ENCODE assay signal across 21 cellular contexts in genomic region chr1:27113861-27114260, GRCh38. TPM values are rescaled to one million over a fixed set of nuclear protein-coding genes. Genes with fewer than 3 reads are reported as not detected.
DNase-seq lines count a peak whose midpoint lies in the region; ATAC-seq, FAIRE-seq and TF ChIP-seq lines count a peak whose summit lies in the region.
"Had no signal": no experiment of that assay in that cellular context is flagged by ENCODE, and none has a peak within 500 bp of the region (broad histone marks: within the 10 kb centered on the region; RNA-seq: fewer than 3 reads in every experiment).

No MANE protein-coding gene starts in this region.

- no peak for TF ChIP-seq CTCF in CD14-positive monocyte (IDR thresholded peaks at IDR 0.05)
- no peak for TF ChIP-seq CTCF in H9 (conservative IDR thresholded peaks at IDR 0.05)
- TF ChIP-seq CTCF in astrocyte (IDR thresholded peaks at IDR 0.05; ENCODE audit: insufficient read depth, low read depth, low read length), result no peak

- H3K14ac ChIP-seq in H9 (ENCODE audit: insufficient read depth, low read length), result no peak overlapping the region

- H3K27me3 Mint-ChIP-seq in CD14-positive monocyte (ENCODE audit: low read depth in 3 of 3), result no peaks in the 10 kb centered on the region
- no peaks in the 10 kb centered on the region; the same call in 1 of the 2 replicates for H3K27me3 Mint-ChIP-seq in H9 (ENCODE audit: low read depth)
- H3K27me3 Mint-ChIP-seq in astrocyte (ENCODE audit: low read depth, unreplicated experiment), result no peaks in the 10 kb centered on the region
- H3K27me3 Mint-ChIP-seq in naive thymus-derived CD4-positive, alpha-beta T cell, result no peaks in the 10 kb centered on the region

- no peak overlapping the region for H4K5ac ChIP-seq in H9 (ENCODE audit: insufficient read length, low read depth, low read length)

- H3K9ac ChIP-seq in H9 (ENCODE audit: extremely low read depth, insufficient read length, low read length) (no peak overlapping the region), astrocyte (ENCODE audit: low read length) (no peak overlapping the region)
- H3K9ac ChIP-seq: parathyroid adenoma had no signal

- H3K18ac ChIP-seq in H9 (ENCODE audit: insufficient read length, low read depth, low read length), result no peak overlapping the region

- peaks cover 3% of the 10 kb centered on the region for H3K36me3 ChIP-seq in astrocyte (ENCODE audit: insufficient read depth, low read length)
- H3K36me3 ChIP-seq in naive thymus-derived CD4-positive, alpha-beta T cell (ENCODE audit: control insufficient read depth in 2 of 3, insufficient read depth in 3 of 3, low read length in 3 of 3), result no peaks in the 10 kb centered on the region
- H3K36me3 ChIP-seq: MG63 had no signal

- H3K4ac ChIP-seq in H9 (ENCODE audit: low read depth, low read length), result no peak overlapping the region

- H3K56ac ChIP-seq in H9 (ENCODE audit: insufficient read length, low read depth, low read length), result no peak overlapping the region

- no peak overlapping the region for H4K8ac ChIP-seq in H9 (replicated peaks; ENCODE audit: insufficient read length, low read depth, low read length)

- no peak overlapping the region for H3T11ph ChIP-seq in H9 (ENCODE audit: low read length)

- H2BK120ac ChIP-seq in H9 (ENCODE audit: low read depth, low read length, poor library complexity, severe bottlenecking), result no peak overlapping the region

- H3K79me1 ChIP-seq in H9 (ENCODE audit: insufficient read depth, low read depth, low read length, poor library complexity, severe bottlenecking), result no peaks in the 10 kb centered on the region

- H3K27ac ChIP-seq in H9 (ENCODE audit: insufficient read length, low read depth, low read length), result no peak overlapping the region
- H3K27ac ChIP-seq in astrocyte (ENCODE audit: low read depth, low read length), result no peak overlapping the region
- peak overlapping the region; percentile 33 for H3K27ac ChIP-seq in naive thymus-derived CD4-positive, alpha-beta T cell (ENCODE audit: low read depth, low read length)
- H3K27ac ChIP-seq: parathyroid adenoma, testis had no signal

- no CpG with 5 or more reads among the region's 22 CpGs for WGBS in H9 (ENCODE audit: extremely low coverage, insufficient read length, low lambda C conversion rate)

- no peak overlapping the region for H2BK15ac ChIP-seq in H9 (ENCODE audit: low read depth, low read length)

- intact Hi-C loops in CD14-positive monocyte (cut with micrococcal nuclease), result loop anchor here in 1 of 2 donors (2.0 kb wide), 1 partner anchor 21 kb away; no protein-coding TSS in a partner anchor
- intact Hi-C loops in naive thymus-derived CD4-positive, alpha-beta T cell (cut with micrococcal nuclease), result loop anchor here in 1 of 2 donors (2.0 kb wide), 1 partner anchor 23 kb away; no protein-coding TSS in a partner anchor

- H3K23me2 ChIP-seq in H9 (ENCODE audit: insufficient read length, low read depth, low read length, poor library complexity, severe bottlenecking), result no peaks in the 10 kb centered on the region

- no peak overlapping the region for H2BK20ac ChIP-seq in H9 (ENCODE audit: low read depth, low read length, poor library complexity, severe bottlenecking)

- H3K79me2 ChIP-seq in H9 (ENCODE audit: insufficient read depth, low read length) (no peaks in the 10 kb centered on the region), astrocyte (ENCODE audit: insufficient read depth, low read length) (peaks cover 43% of the 10 kb centered on the region)
- H3K79me2 ChIP-seq: parathyroid adenoma had no signal

- CTCF ChIA-PET in naive thymus-derived CD4-positive, alpha-beta T cell (lab: Charles Lee), result interaction anchor here (0.8 to 3.6 kb wide), 4 partner anchors 11 to 171 kb away, joined by 3 to 24 read pairs (median 14); no protein-coding TSS in a partner anchor

- H4K20me1 ChIP-seq in H9 (ENCODE audit: control insufficient read depth, insufficient read depth, insufficient read length) (no peaks in the 10 kb centered on the region), astrocyte (ENCODE audit: insufficient read depth, low read length) (peaks cover 23% of the 10 kb centered on the region)

- H3K23ac ChIP-seq in H9 (ENCODE audit: insufficient read length, low read depth, low read length), result no peak overlapping the region

- H3K27ac Mint-ChIP-seq in CD14-positive monocyte (peak overlapping the region; percentile 95 to 100 (median 98)), H9 (peak overlapping the region in 2 of 3 experiments; percentile 70 to 84; a peak in 3 of 7 replicates), astrocyte (ENCODE audit: unreplicated experiment) (no peak overlapping the region)
- H3K27ac Mint-ChIP-seq in naive thymus-derived CD4-positive, alpha-beta T cell, result peak overlapping the region; percentile 73 to 97 (median 94)

- H3K36me3 Mint-ChIP-seq in CD14-positive monocyte (peaks cover 28 to 43% of the 10 kb centered on the region in 2 donors), H9 (ENCODE audit: insufficient read depth in 1 of 3, low read depth in 3 of 3) (peaks cover 2 to 11% (median 5%) of the 10 kb centered on the region in 3 experiments), astrocyte (ENCODE audit: low read depth, unreplicated experiment) (peaks cover 24% of the 10 kb centered on the region)
- H3K36me3 Mint-ChIP-seq in naive thymus-derived CD4-positive, alpha-beta T cell, result peaks cover 0 to 12% (median 0%) of the 10 kb centered on the region in 5 donors

- DNase-seq in CD14-positive monocyte (ENCODE audit: low spot score) (no peak), H9 (no peak), astrocyte (ENCODE audit: low read depth) (no peak), HCEC 1CT (no peak), AG20443 (ENCODE audit: low spot score) (no peak)
- peak in 2 of 9 donors; percentile 13 to 20 for DNase-seq in naive thymus-derived CD4-positive, alpha-beta T cell
- DNase-seq: GF-D8; left lung; MG63; NCI-H1694; NCI-H2227 treated with DMSO at 0.1 percent for 48 hours; NK-92 treated with Interleukin-12 subunit alpha and Interleukin-12 subunit beta, amount 100 ng/mL, for 24 hours; stimulated activated CD4-positive, alpha-beta T cell treated with anti-CD3 and anti-CD28 coated beads, Interleukin-4, amount 100 ng/mL, for 1 hour; testis had no signal

- no peak overlapping the region for H3K4me3 ChIP-seq in astrocyte (ENCODE audit: insufficient read depth, low read depth, low read length)
- H3K4me3 ChIP-seq in naive thymus-derived CD4-positive, alpha-beta T cell (ENCODE audit: low read length), result no peak overlapping the region
- H3K4me3 ChIP-seq: left lung, MG63, testis had no signal

- H4K91ac ChIP-seq in H9 (ENCODE audit: insufficient read length, low read depth, low read length), result no peak overlapping the region

- FAIRE-seq in astrocyte (lab: Jason Lieb, UNC), result no peak
- FAIRE-seq: colon, GM12891, HepG2 had no signal

- no peak overlapping the region for H2BK12ac ChIP-seq in H9 (ENCODE audit: insufficient read length, low read depth, low read length)

- no peak overlapping the region for H2BK5ac ChIP-seq in H9 (ENCODE audit: insufficient read length, low read length)

- peaks cover 87% of the 10 kb centered on the region for H3K4me1 Mint-ChIP-seq in CD14-positive monocyte
- H3K4me1 Mint-ChIP-seq in H9, result peaks cover 2 to 9% of the 10 kb centered on the region in 2 experiments; a peak in 3 of 4 replicates
- H3K4me1 Mint-ChIP-seq in astrocyte (ENCODE audit: low read depth, unreplicated experiment), result peaks cover 52% of the 10 kb centered on the region
- peaks cover 39 to 78% (median 65%) of the 10 kb centered on the region in 7 donors for H3K4me1 Mint-ChIP-seq in naive thymus-derived CD4-positive, alpha-beta T cell

- H3K9me3 Mint-ChIP-seq in CD14-positive monocyte (peaks cover 0 to 2% (median 0%) of the 10 kb centered on the region in 7 donors), H9 (no peaks in the 10 kb centered on the region), astrocyte (ENCODE audit: unreplicated experiment) (no peaks in the 10 kb centered on the region)
- no peaks in the 10 kb centered on the region for H3K9me3 Mint-ChIP-seq in naive thymus-derived CD4-positive, alpha-beta T cell

- no peak overlapping the region for H2AK5ac ChIP-seq in H9 (ENCODE audit: insufficient read length, low read length)

- H3K4me2 ChIP-seq in H9 (ENCODE audit: insufficient read depth, insufficient read length, low read length) (no peak overlapping the region), astrocyte (ENCODE audit: low read length) (no peak overlapping the region)

- no peaks in the 10 kb centered on the region for H3K27me3 ChIP-seq in H9 (ENCODE audit: insufficient read depth, low read length)
- H3K27me3 ChIP-seq in astrocyte (ENCODE audit: insufficient read depth, low read length), result no peaks in the 10 kb centered on the region
- no peaks in the 10 kb centered on the region for H3K27me3 ChIP-seq in naive thymus-derived CD4-positive, alpha-beta T cell (ENCODE audit: control insufficient read depth in 2 of 2, insufficient read depth in 2 of 2, low read length in 2 of 2)
- H3K27me3 ChIP-seq: left lung, MG63, testis had no signal

- no peak overlapping the region for H2AFZ ChIP-seq in H9 (ENCODE audit: low read length)
- no peak overlapping the region for H2AFZ ChIP-seq in astrocyte (ENCODE audit: low read depth, low read length)
- H2AFZ ChIP-seq: parathyroid adenoma had no signal

- POLR2A ChIA-PET in naive thymus-derived CD4-positive, alpha-beta T cell (lab: Charles Lee), result interaction anchor here (0.6 to 2.9 kb wide), 11 partner anchors 12 to 1661 kb away, joined by 3 to 25 read pairs (median 3); partner anchors contain the start of gene SLC9A1

- no peak for ATAC-seq in naive thymus-derived CD4-positive, alpha-beta T cell
- ATAC-seq in HG03460 (IDR thresholded peaks at IDR 0.05; ENCODE audit: unreplicated experiment) (no peak), HG02981 (IDR thresholded peaks at IDR 0.05; ENCODE audit: unreplicated experiment) (no peak)
- ATAC-seq: esophagus mucosa, HepG2, left lung had no signal

- H3K4me1 ChIP-seq in H9 (ENCODE audit: insufficient read depth, low read length), result no peaks in the 10 kb centered on the region
- H3K4me1 ChIP-seq in astrocyte (ENCODE audit: insufficient read depth, low read length), result peaks cover 41% of the 10 kb centered on the region
- peaks cover 17 to 44% of the 10 kb centered on the region in 2 donors for H3K4me1 ChIP-seq in naive thymus-derived CD4-positive, alpha-beta T cell (ENCODE audit: control insufficient read depth in 2 of 2, insufficient read depth in 2 of 2, low read length in 2 of 2)
- H3K4me1 ChIP-seq: parathyroid adenoma had no signal

- no peak overlapping the region for H3K4me3 Mint-ChIP-seq in CD14-positive monocyte
- no peak overlapping the region for H3K4me3 Mint-ChIP-seq in H9
- H3K4me3 Mint-ChIP-seq in astrocyte (ENCODE audit: unreplicated experiment), result peak overlapping the region; percentile 45
- H3K4me3 Mint-ChIP-seq in naive thymus-derived CD4-positive, alpha-beta T cell, result peak overlapping the region; percentile 57 to 84 (median 76)

- H3K9me3 ChIP-seq in H9 (ENCODE audit: control insufficient read depth, low read depth, low read length) (no peaks in the 10 kb centered on the region), astrocyte (ENCODE audit: insufficient read depth, low read depth, low read length) (no peaks in the 10 kb centered on the region)
- no peaks in the 10 kb centered on the region for H3K9me3 ChIP-seq in naive thymus-derived CD4-positive, alpha-beta T cell (ENCODE audit: control insufficient read depth in 2 of 3, low read length in 3 of 3)
- H3K9me3 ChIP-seq: left lung, MG63, testis had no signal

RNA-seq across cellular contexts. Expression of gene SLC9A1, which starts 41.1 kb away (rescaled TPM):
- polyA plus RNA-seq in CD14-positive monocyte, result 1 to 10 TPM; 4.5 to 4.6 TPM
- total RNA-seq in H9 (2021), result 20.8 and 21.3 TPM in 2 replicates
- 49.3 and 55.0 TPM in 2 replicates for total RNA-seq in astrocyte
- total RNA-seq in naive thymus-derived CD4-positive, alpha-beta T cell, result 10 to 100 TPM; 13.2 to 25.7 (median 21.1) TPM
- polyA plus RNA-seq in naive thymus-derived CD4-positive, alpha-beta T cell, result 10 to 100 TPM in 1 of 2 donors, 1 to 10 TPM in 1; 7.1 to 18.2 TPM

Comparison
In these comparisons a context has a peak if more than half of its experiments do, and no peak if none do; other contexts are left out.
1. H3K4me3 Mint-ChIP-seq: peak in astrocyte (single experiment) and naive thymus-derived CD4-positive, alpha-beta T cell (10 of 10); none in CD14-positive monocyte (0 of 2) and H9 (0 of 2).